Comparison of ENCODE assay signal across 12 cellular contexts in genomic region chr2:240832816-240833497, GRCh38. TPM values are rescaled to one million over a fixed set of nuclear protein-coding genes. Genes with fewer than 3 reads are reported as not detected.
DNase-seq lines count a peak whose midpoint lies in the region; ATAC-seq and TF ChIP-seq lines count a peak whose summit lies in the region.
"Had no signal": no experiment of that assay in that cellular context is flagged by ENCODE, and none has a peak within 500 bp of the region (broad histone marks: within the 10 kb centered on the region; RNA-seq: fewer than 3 reads in every experiment).

No MANE protein-coding gene starts in this region.

- 47 to 66% methylated on average over 17 of the region's 17 CpGs for WGBS in sigmoid colon, 2 donors

- H3K4me1 ChIP-seq in BLaER1 treated with 17β-estradiol and CSF1 and Interleukin-3, amounts not matched to agents 10 nM and 100 nM: peaks cover 12 to 35% (median 33%) of the 10 kb centered on the region in 10 experiments
- H3K4me1 ChIP-seq in sigmoid colon: peaks cover 0 to 20% (median 13%) of the 10 kb centered on the region in 4 donors
- H3K4me1 ChIP-seq: HAP-1 had no signal

- H4K20me1 ChIP-seq in BLaER1 treated with 17β-estradiol and CSF1 and Interleukin-3, amounts not matched to agents 10 nM and 100 nM: peaks cover 0 to 21% (median 10%) of the 10 kb centered on the region in 11 experiments; a peak in 10 of 22 replicates

- no peak for TF ChIP-seq CTCF in sigmoid colon (IDR thresholded peaks at IDR 0.05)

- no peak for TF ChIP-seq EP300 in sigmoid colon (IDR thresholded peaks at IDR 0.05)

- H3K9me3 ChIP-seq in BLaER1 treated with 17β-estradiol and CSF1 and Interleukin-3, amounts not matched to agents 10 nM and 100 nM (replicated peaks in 1 of 11): no peaks in the 10 kb centered on the region
- H3K9me3 ChIP-seq in T-helper 17 cell (ENCODE audit: control insufficient read depth, low read length, poor library complexity, severe bottlenecking) (no peaks in the 10 kb centered on the region), sigmoid colon (no peaks in the 10 kb centered on the region)
- H3K9me3 ChIP-seq: adrenal gland, esophagus muscularis mucosa, HAP-1 had no signal

- no peaks in the 10 kb centered on the region for H3K36me3 Mint-ChIP-seq in T-helper 17 cell (ENCODE audit: low read depth)

- TF ChIP-seq POLR2A in sigmoid colon (IDR thresholded peaks at IDR 0.05): no peak

- H3K4me3 ChIP-seq in BLaER1 treated with 17β-estradiol and CSF1 and Interleukin-3, amounts not matched to agents 10 nM and 100 nM: peak overlapping the region in 2 of 10 experiments; percentile 23 to 28; a peak in 2 of 20 replicates
- H3K4me3 ChIP-seq in sigmoid colon: peak overlapping the region in 1 of 4 donors; percentile 37
- H3K4me3 ChIP-seq: adrenal gland, HAP-1 had no signal

- peak overlapping the region; percentile 44 to 95 (median 75) for H3K4me2 ChIP-seq in BLaER1 treated with 17β-estradiol and CSF1 and Interleukin-3, amounts not matched to agents 10 nM and 100 nM

- H3K9ac ChIP-seq in BLaER1 treated with 17β-estradiol and CSF1 and Interleukin-3, amounts not matched to agents 10 nM and 100 nM: no peak overlapping the region; a peak in 1 of 22 replicates

- H3K27ac Mint-ChIP-seq in T-helper 17 cell: peak overlapping the region; percentile 34
- H3K27ac Mint-ChIP-seq: activated CD4-positive, alpha-beta T cell treated with anti-CD3 and anti-CD28 coated beads, Interleukin-2, amount 10 ng/mL, durations not matched to agents 24 days and 14 days had no signal

- intact Hi-C loops in sigmoid colon (cut with DNase I): loop anchor here (10.0 kb wide), 1 partner anchor 268 kb away; the partner anchor contains the start of genes DUSP28 and RNPEPL1

- DNase-seq in T-helper 17 cell (no peak), left lobe of liver (ENCODE audit: low spot score) (no peak), sigmoid colon (peak; percentile 65)
- no peak for DNase-seq in activated CD4-positive, alpha-beta T cell treated with anti-CD3 and anti-CD28 coated beads for 48 hours

- H3K27me3 Mint-ChIP-seq in T-helper 17 cell: peaks cover 33% of the 10 kb centered on the region

- no peak overlapping the region for H3K4me3 Mint-ChIP-seq in T-helper 17 cell
- H3K4me3 Mint-ChIP-seq: activated CD4-positive, alpha-beta T cell treated with anti-CD3 and anti-CD28 coated beads, Interleukin-2, amount 10 ng/mL, durations not matched to agents 24 days and 14 days had no signal

- no peaks in the 10 kb centered on the region for H3K36me3 ChIP-seq in BLaER1 treated with 17β-estradiol and CSF1 and Interleukin-3, amounts not matched to agents 10 nM and 100 nM
- no peaks in the 10 kb centered on the region for H3K36me3 ChIP-seq in sigmoid colon
- H3K36me3 ChIP-seq: adrenal gland, esophagus muscularis mucosa, HAP-1 had no signal

- ATAC-seq in T-helper 17 cell: no peak
- peak; percentile 7 for ATAC-seq in left lobe of liver
- ATAC-seq in GM19467 (IDR thresholded peaks at IDR 0.05; ENCODE audit: unreplicated experiment): no peak
- ATAC-seq in HG03469 (IDR thresholded peaks at IDR 0.05; ENCODE audit: unreplicated experiment): no peak

- H3K27ac ChIP-seq in BLaER1 treated with 17β-estradiol and CSF1 and Interleukin-3, amounts not matched to agents 10 nM and 100 nM: peak overlapping the region in 1 of 11 experiments; percentile 38; a peak in 1 of 22 replicates
- H3K27ac ChIP-seq in sigmoid colon: peak overlapping the region in 1 of 4 donors; percentile 37

- H3K4me1 Mint-ChIP-seq in T-helper 17 cell: peaks cover 3% of the 10 kb centered on the region

- peaks cover 13 to 34% (median 19%) of the 10 kb centered on the region in 11 experiments; a peak in 20 of 22 replicates for H3K27me3 ChIP-seq in BLaER1 treated with 17β-estradiol and CSF1 and Interleukin-3, amounts not matched to agents 10 nM and 100 nM
- H3K27me3 ChIP-seq in sigmoid colon: peaks cover 0 to 22% (median 16%) of the 10 kb centered on the region in 3 donors

RNA-seq across cellular contexts. Expression of gene KIF1A, which starts 12.9 kb away (rescaled TPM):
- under 1 TPM in 1 of 2 donors, not detected in 1; 0.18 TPM for total RNA-seq in T-helper 17 cell
- 1.1 TPM for total RNA-seq in left lobe of liver
- 1 to 10 TPM; 1.3 to 9.7 (median 7.6) TPM for total RNA-seq in sigmoid colon
- 1 to 10 TPM in 1 of 3 donors, under 1 TPM in 2; under 0.01 to 4.4 (median under 0.01) TPM for polyA plus RNA-seq in sigmoid colon

RNA-seq across cellular contexts. Expression of gene AGXT, which starts 35.7 kb away (rescaled TPM):
- total RNA-seq in T-helper 17 cell (not detected), left lobe of liver (1,805 TPM), sigmoid colon (not detected)
- 1 to 10 TPM in 2 of 3 donors, under 1 TPM in 1; 0.60 to 2.4 (median 1.6) TPM for polyA plus RNA-seq in sigmoid colon
- total RNA-seq: activated CD4-positive, alpha-beta T cell treated with anti-CD3 and anti-CD28 coated beads, Interleukin-2, amount 10 ng/mL, durations not matched to agents 24 days and 14 days; esophagus muscularis mucosa; renal cortical epithelial cell had no signal

Comparison
In these comparisons a context has a peak if more than half of its experiments do, and no peak if none do; other contexts are left out.
1. RNA of gene AGXT, which starts 35.7 kb away (total RNA-seq): 1,805 TPM in left lobe of liver (single experiment); not detected in T-helper 17 cell and not detected in sigmoid colon; every median in the first group is over 1,000 times any median in the second.